Comparison of ENCODE assay signal across 13 cellular contexts in the genomic region with DNA sequence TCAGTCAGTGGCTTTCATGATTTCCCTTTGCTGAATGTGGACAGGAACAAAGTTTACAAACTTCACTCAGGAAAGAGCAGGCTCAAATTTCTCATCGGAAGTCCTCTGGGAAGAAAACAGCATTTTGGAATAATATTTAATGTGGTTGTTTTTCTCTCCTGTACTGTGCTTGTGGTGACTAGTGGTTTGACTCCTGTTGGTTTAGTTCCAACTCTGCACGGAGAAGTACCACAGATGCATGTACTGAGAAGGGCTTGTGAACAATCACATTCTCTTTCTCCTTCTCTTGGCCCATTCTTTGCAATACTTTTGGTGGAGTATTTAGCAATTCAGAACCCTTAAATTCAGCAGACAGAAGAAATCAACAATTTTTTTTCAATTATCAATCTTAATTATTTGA. TPM values are rescaled to one million over a fixed set of nuclear protein-coding genes. Genes with fewer than 3 reads are reported as not detected.
A peak's percentile ranks its signal among the peaks of the same experiment; 100 is the strongest.
DNase-seq lines count a peak whose midpoint lies in the region; ATAC-seq and TF ChIP-seq lines count a peak whose summit lies in the region.
"Had no signal": no experiment of that assay in that cellular context is flagged by ENCODE, and none has a peak within 500 bp of the region (broad histone marks: within the 10 kb centered on the region; RNA-seq: fewer than 3 reads in every experiment).

No MANE protein-coding gene starts in this region.

- DNase-seq in G401 (ENCODE audit: low spot score): peak; percentile 31
- no peak for DNase-seq in SK-N-SH
- DNase-seq in fibroblast of pulmonary artery (ENCODE audit: low read depth): peak; percentile 92
- DNase-seq in sigmoid colon: no peak
- DNase-seq in NCI-H1930 (lab: John Stamatoyannopoulos, UW): no peak
- no peak for DNase-seq in HPDE6-E6E7 (ENCODE audit: extremely low spot score)
- DNase-seq: activated B cell treated with CpG ODN at 0.5 μM for 24 hours; activated T-cell treated with anti-CD3 and anti-CD28 coated beads for 4 hours; CD4-positive, CD25-positive, alpha-beta regulatory T cell; NCI-H187 treated with DMSO at 0.1 percent for 48 hours had no signal

- peak overlapping the region; percentile 26; the same call in 1 of the 2 replicates for H3K4me2 ChIP-seq in SK-N-SH

- TF ChIP-seq CTCF in SK-N-SH (IDR thresholded peaks at IDR 0.05) (no peak), fibroblast of pulmonary artery (IDR thresholded peaks at IDR 0.05; ENCODE audit: low read length, missing control alignments) (no peak), sigmoid colon (IDR thresholded peaks at IDR 0.05) (no peak)

- 44% methylated on average over 2 of the region's 2 CpGs for WGBS in SK-N-SH (ENCODE audit: low lambda C conversion rate)
- WGBS in sigmoid colon, 2 donors: 71 to 72% methylated on average over 2 of the region's 2 CpGs

- peaks cover 81% of the 10 kb centered on the region for H3K79me2 ChIP-seq in SK-N-SH (ENCODE audit: insufficient read depth)

- no peak overlapping the region for H2AFZ ChIP-seq in SK-N-SH (ENCODE audit: low read depth)

- no peak overlapping the region for H3K9ac ChIP-seq in SK-N-SH

- peak overlapping the region; percentile 64 to 81; a peak in 2 of 4 replicates for H3K27ac ChIP-seq in SK-N-SH (ENCODE audit: low read depth in 2 of 2, low read length in 1 of 2)
- H3K27ac ChIP-seq in sigmoid colon: peak overlapping the region; percentile 8 to 34 (median 20)
- H3K27ac ChIP-seq: epithelial cell of prostate had no signal

- peaks cover 28% of the 10 kb centered on the region for H3F3A ChIP-seq in SK-N-SH (replicated peaks; ENCODE audit: insufficient read depth)

- TF ChIP-seq EP300 in SK-N-SH (IDR thresholded peaks at IDR 0.05; ENCODE audit: borderline replicate concordance in 1 of 2, low read depth in 1 of 2, low read length in 1 of 2) (no peak), sigmoid colon (IDR thresholded peaks at IDR 0.05) (no peak)

- H3K4me3 ChIP-seq in SK-N-SH (ENCODE audit: low read depth in 2 of 2, low read length in 1 of 2) (no peak overlapping the region), fibroblast of pulmonary artery (replicated peaks; ENCODE audit: low read depth, low read length) (no peak overlapping the region), sigmoid colon (no peak overlapping the region)

- H3K27me3 ChIP-seq in SK-N-SH (ENCODE audit: insufficient read depth): no peaks in the 10 kb centered on the region
- H3K27me3 ChIP-seq in sigmoid colon: no peaks in the 10 kb centered on the region

- H3K9me2 ChIP-seq in SK-N-SH: no peaks in the 10 kb centered on the region

- no peak for TF ChIP-seq RAD21 in SK-N-SH (IDR thresholded peaks at IDR 0.05; ENCODE audit: low read length)

- intact Hi-C loops in sigmoid colon (cut with DNase I): no loop called here

- H3K9me3 ChIP-seq in SK-N-SH: no peaks in the 10 kb centered on the region
- H3K9me3 ChIP-seq in sigmoid colon: no peaks in the 10 kb centered on the region

- no peak for ATAC-seq in GM21737 (IDR thresholded peaks at IDR 0.05; ENCODE audit: unreplicated experiment)
- no peak for ATAC-seq in GM18517 (IDR thresholded peaks at IDR 0.05; ENCODE audit: unreplicated experiment)

- CTCF ChIA-PET in SK-N-SH (lab: Yijun Ruan, JAX): interaction anchor here (1.3 to 2.2 kb wide), 2 partner anchors 10 to 13 kb away, joined by 4 to 6 read pairs; partner anchors contain the start of gene MPDZ

- peaks cover 7 to 22% of the 10 kb centered on the region in 2 experiments; a peak in 3 of 4 replicates for H3K4me1 ChIP-seq in SK-N-SH (ENCODE audit: control insufficient read depth in 1 of 2, insufficient read depth in 2 of 2, low read depth in 1 of 2, low read length in 1 of 2)
- H3K4me1 ChIP-seq in sigmoid colon: peaks cover 0 to 81% (median 33%) of the 10 kb centered on the region in 4 donors

- no peak for TF ChIP-seq POLR2A in sigmoid colon (IDR thresholded peaks at IDR 0.05)

- 0 out of 2 replicates have a peak, but pooled peaks cover 3% of the 10 kb centered on the region for H4K20me1 ChIP-seq in SK-N-SH (ENCODE audit: insufficient read depth)

- in situ Hi-C loops in G401 (cut with HindIII; ENCODE audit: low sequenced_read_pairs): no loop called here

- POLR2A ChIA-PET in SK-N-SH (lab: Yijun Ruan, JAX): no interaction called here

- no peaks in the 10 kb centered on the region for H3K36me3 ChIP-seq in SK-N-SH (replicated peaks in 1 of 2; ENCODE audit: control insufficient read depth in 1 of 2, insufficient read depth in 2 of 2, low read length in 1 of 2)
- no peaks in the 10 kb centered on the region for H3K36me3 ChIP-seq in sigmoid colon

TF ChIP-seq in SK-N-SH, 30 proteins besides CTCF, POLR2A, EP300 and RAD21:
- no peak for TF ChIP-seq FOSL2 (IDR thresholded peaks at IDR 0.05; ENCODE audit: borderline replicate concordance, low read depth)
- TF ChIP-seq, protein P1, sequence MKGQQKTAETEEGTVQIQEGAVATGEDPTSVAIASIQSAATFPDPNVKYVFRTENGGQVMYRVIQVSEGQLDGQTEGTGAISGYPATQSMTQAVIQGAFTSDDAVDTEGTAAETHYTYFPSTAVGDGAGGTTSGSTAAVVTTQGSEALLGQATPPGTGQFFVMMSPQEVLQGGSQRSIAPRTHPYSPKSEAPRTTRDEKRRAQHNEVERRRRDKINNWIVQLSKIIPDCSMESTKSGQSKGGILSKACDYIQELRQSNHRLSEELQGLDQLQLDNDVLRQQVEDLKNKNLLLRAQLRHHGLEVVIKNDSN (IDR thresholded peaks at IDR 0.05; ENCODE audit: borderline replicate concordance, low read depth): no peak
- TF ChIP-seq, protein P2, sequence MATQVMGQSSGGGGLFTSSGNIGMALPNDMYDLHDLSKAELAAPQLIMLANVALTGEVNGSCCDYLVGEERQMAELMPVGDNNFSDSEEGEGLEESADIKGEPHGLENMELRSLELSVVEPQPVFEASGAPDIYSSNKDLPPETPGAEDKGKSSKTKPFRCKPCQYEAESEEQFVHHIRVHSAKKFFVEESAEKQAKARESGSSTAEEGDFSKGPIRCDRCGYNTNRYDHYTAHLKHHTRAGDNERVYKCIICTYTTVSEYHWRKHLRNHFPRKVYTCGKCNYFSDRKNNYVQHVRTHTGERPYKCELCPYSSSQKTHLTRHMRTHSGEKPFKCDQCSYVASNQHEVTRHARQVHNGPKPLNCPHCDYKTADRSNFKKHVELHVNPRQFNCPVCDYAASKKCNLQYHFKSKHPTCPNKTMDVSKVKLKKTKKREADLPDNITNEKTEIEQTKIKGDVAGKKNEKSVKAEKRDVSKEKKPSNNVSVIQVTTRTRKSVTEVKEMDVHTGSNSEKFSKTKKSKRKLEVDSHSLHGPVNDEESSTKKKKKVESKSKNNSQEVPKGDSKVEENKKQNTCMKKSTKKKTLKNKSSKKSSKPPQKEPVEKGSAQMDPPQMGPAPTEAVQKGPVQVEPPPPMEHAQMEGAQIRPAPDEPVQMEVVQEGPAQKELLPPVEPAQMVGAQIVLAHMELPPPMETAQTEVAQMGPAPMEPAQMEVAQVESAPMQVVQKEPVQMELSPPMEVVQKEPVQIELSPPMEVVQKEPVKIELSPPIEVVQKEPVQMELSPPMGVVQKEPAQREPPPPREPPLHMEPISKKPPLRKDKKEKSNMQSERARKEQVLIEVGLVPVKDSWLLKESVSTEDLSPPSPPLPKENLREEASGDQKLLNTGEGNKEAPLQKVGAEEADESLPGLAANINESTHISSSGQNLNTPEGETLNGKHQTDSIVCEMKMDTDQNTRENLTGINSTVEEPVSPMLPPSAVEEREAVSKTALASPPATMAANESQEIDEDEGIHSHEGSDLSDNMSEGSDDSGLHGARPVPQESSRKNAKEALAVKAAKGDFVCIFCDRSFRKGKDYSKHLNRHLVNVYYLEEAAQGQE (IDR thresholded peaks at IDR 0.05; ENCODE audit: low read depth, low read length): no peak
- TF ChIP-seq RFX5 (IDR thresholded peaks at IDR 0.05; ENCODE audit: low read length): no peak
- 0 out of 2 replicates have a peak, but pooled peaks have one; percentile 10 for TF ChIP-seq TCF12 (IDR thresholded peaks at IDR 0.05)
- no peak for TF ChIP-seq RCOR1 (IDR thresholded peaks at IDR 0.05; ENCODE audit: low read length)

RNA-seq across cellular contexts. Expression of gene MPDZ, which starts 13.3 kb away (rescaled TPM):
- total RNA-seq in G401 (2014; rRNA removed; shearing (Covaris generic)): 15.5 and 20.4 TPM in 2 replicates
- polyA plus RNA-seq in SK-N-SH (2012; rRNA removed): 20.5 and 27.0 TPM in 2 replicates
- 18.4 and 19.6 TPM in 2 replicates for polyA plus RNA-seq in SK-N-SH (2012; cell fraction: cytosol; rRNA removed)
- polyA plus RNA-seq in SK-N-SH (2012; cell fraction: nucleus; rRNA removed): 36.6 and 78.5 TPM in 2 replicates
- 10 to 100 TPM; 62.8 to 72.2 (median 65.9) TPM for total RNA-seq in sigmoid colon
- polyA plus RNA-seq in sigmoid colon: 1 to 10 TPM; 3.6 to 5.1 (median 4.0) TPM
- total RNA-seq: activated B cell treated with CpG ODN at 0.5 μM for 24 hours had no signal
- polyA plus RNA-seq: CD4-positive, CD25-positive, alpha-beta regulatory T cell had no signal

Comparison
In these comparisons a context has a peak if more than half of its experiments do, and no peak if none do; other contexts are left out.
1. DNase-seq: peak in G401 (single experiment) and fibroblast of pulmonary artery (single experiment); none in SK-N-SH (single experiment), sigmoid colon (single experiment), NCI-H1930 (0 of 2) and HPDE6-E6E7 (single experiment).